ENCODE assay signal across 3 cellular contexts in genomic region chr1:153070243-153070642, GRCh38.
TF ChIP-seq lines count a peak whose summit lies in the region.

No MANE protein-coding gene starts in this region.

TF ChIP-seq in A549, 52 proteins besides CTCF, POLR2A, EP300 and RAD21 (continued from another document):
- no peak for TF ChIP-seq MAX (IDR thresholded peaks at IDR 0.05)
- no peak for TF ChIP-seq FOSL2 (IDR thresholded peaks at IDR 0.05)
- no peak for TF ChIP-seq FOSL2 (CRISPR knock-in tag; IDR thresholded peaks at IDR 0.05)
- no peak for TF ChIP-seq HDAC2 (IDR thresholded peaks at IDR 0.05)
- TF ChIP-seq SREBF2 (IDR thresholded peaks at IDR 0.05), result no peak
- no peak for TF ChIP-seq ZFP36 (IDR thresholded peaks at IDR 0.05; ENCODE audit: borderline replicate concordance, partially characterized antibody)
- TF ChIP-seq HOXA7 (CRISPR knock-in tag; IDR thresholded peaks at IDR 0.05), result no peak
- TF ChIP-seq CBX8 (IDR thresholded peaks at IDR 0.05), result no peak
- TF ChIP-seq RNF2 (IDR thresholded peaks at IDR 0.05; ENCODE audit: borderline replicate concordance, low read depth), result no peak
- no peak for TF ChIP-seq PBX3 (IDR thresholded peaks at IDR 0.05)
- TF ChIP-seq FOXS1 (CRISPR knock-in tag; IDR thresholded peaks at IDR 0.05), result no peak
- TF ChIP-seq HEYL (CRISPR knock-in tag; IDR thresholded peaks at IDR 0.05), result no peak
- no peak for TF ChIP-seq NPAS2 (CRISPR knock-in tag; IDR thresholded peaks at IDR 0.05; ENCODE audit: borderline replicate concordance)

TF ChIP-seq in GM23338, 12 proteins besides CTCF, POLR2A, EP300 and RAD21 (continued from another document and continues in another):
- no peak for TF ChIP-seq ZNF462 (CRISPR knock-in tag; IDR thresholded peaks at IDR 0.05)
- TF ChIP-seq STAT1 (IDR thresholded peaks at IDR 0.05; ENCODE audit: unreplicated experiment), result no peak
- no peak for TF ChIP-seq ZNF331 (CRISPR knock-in tag; IDR thresholded peaks at IDR 0.05; ENCODE audit: low read depth)
- no peak for TF ChIP-seq ETS1 (IDR thresholded peaks at IDR 0.05)
- no peak for TF ChIP-seq CREB1 (CRISPR knock-in tag; IDR thresholded peaks at IDR 0.05; ENCODE audit: low read depth)
- TF ChIP-seq NANOG (IDR thresholded peaks at IDR 0.05; ENCODE audit: borderline replicate concordance), result no peak
- TF ChIP-seq JUNB (IDR thresholded peaks at IDR 0.05; ENCODE audit: unreplicated experiment), result no peak
- no peak for TF ChIP-seq POLR2AphosphoS5 (IDR thresholded peaks at IDR 0.05; ENCODE audit: low read depth)
- TF ChIP-seq ZNF114 (CRISPR knock-in tag; IDR thresholded peaks at IDR 0.05), result no peak

TF ChIP-seq in WTC11, 78 proteins besides CTCF, POLR2A, EP300 and RAD21 (continued from another document):
- no peak for TF ChIP-seq ZNF512 (CRISPR knock-in tag; IDR thresholded peaks at IDR 0.05; ENCODE audit: borderline replicate concordance)
- no peak for TF ChIP-seq OVOL2 (CRISPR knock-in tag; IDR thresholded peaks at IDR 0.05; ENCODE audit: borderline replicate concordance)
- TF ChIP-seq JAZF1 (CRISPR knock-in tag; IDR thresholded peaks at IDR 0.05), result no peak
- TF ChIP-seq FOXK1 (CRISPR knock-in tag; IDR thresholded peaks at IDR 0.05), result no peak
- TF ChIP-seq MYBL2 (CRISPR knock-in tag; IDR thresholded peaks at IDR 0.05), result no peak
